ENCODE assay signal across 8 cellular contexts in the genomic region with DNA sequence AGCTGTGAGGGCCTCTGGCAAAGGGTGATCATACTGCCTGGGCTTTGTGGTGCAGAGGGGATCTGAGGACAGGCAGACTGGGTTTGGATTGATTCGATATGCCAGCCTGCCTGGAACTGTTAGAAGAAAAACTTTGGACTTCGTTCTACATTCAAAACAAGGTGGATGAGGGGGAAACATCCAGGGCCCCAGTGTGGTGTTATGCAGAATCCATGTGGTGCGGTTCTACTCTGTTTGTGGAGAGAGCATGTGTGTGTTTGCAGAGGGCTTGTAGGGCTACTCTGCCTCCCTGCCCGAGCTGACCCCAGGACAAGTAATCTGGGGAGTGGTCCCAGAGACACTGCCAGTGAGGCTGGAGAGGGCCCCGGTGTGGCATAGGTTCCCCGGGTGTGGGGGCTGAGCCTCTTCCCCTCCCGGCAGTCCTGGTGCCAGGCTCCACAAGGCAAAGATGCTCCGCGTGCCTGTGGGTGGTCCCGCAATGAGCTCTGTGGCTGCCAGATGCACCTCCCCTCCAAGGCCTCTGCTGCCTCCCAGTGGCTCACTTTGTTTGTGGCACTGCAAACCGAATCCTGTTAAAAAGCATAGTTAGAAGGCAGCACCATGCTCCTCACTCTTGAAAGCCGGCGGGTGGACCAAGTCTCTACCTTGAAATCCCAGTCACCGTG. TPM values are rescaled to one million over a fixed set of nuclear protein-coding genes. Genes with fewer than 3 reads are reported as not detected.
DNase-seq lines count a peak whose midpoint lies in the region; ATAC-seq and TF ChIP-seq lines count a peak whose summit lies in the region.

No MANE protein-coding gene starts in this region.

- no peak overlapping the region for H3K9ac ChIP-seq in SU-DHL-6 (ENCODE audit: low read length)

- H2AFZ ChIP-seq in SU-DHL-6 (ENCODE audit: low read depth, low read length, severe bottlenecking), result no peak overlapping the region

- H3K27ac ChIP-seq in SU-DHL-6 (ENCODE audit: low read depth, low read length) (no peak overlapping the region), breast epithelium (no peak overlapping the region), spleen (no peak overlapping the region)

- H3K9me3 ChIP-seq in SU-DHL-6 (ENCODE audit: insufficient read depth, low read length) (no peaks in the 10 kb centered on the region), breast epithelium (no peaks in the 10 kb centered on the region), spleen (no peaks in the 10 kb centered on the region)

- H3K4me3 ChIP-seq in SU-DHL-6 (ENCODE audit: insufficient read depth, low read length, poor library complexity, severe bottlenecking), result no peak overlapping the region
- no peak overlapping the region for H3K4me3 ChIP-seq in breast epithelium
- H3K4me3 ChIP-seq in spleen, result no peak overlapping the region

- no peaks in the 10 kb centered on the region for H3F3A ChIP-seq in SU-DHL-6 (ENCODE audit: insufficient read depth)

- peak; percentile 80 for TF ChIP-seq CTCF in SU-DHL-6 (IDR thresholded peaks at IDR 0.05; ENCODE audit: insufficient read depth, low read length, poor library complexity, severe bottlenecking)
- peak in 2 of 3 donors; percentile 37 to 52 for TF ChIP-seq CTCF in breast epithelium (IDR thresholded peaks at IDR 0.05)
- peak in 10 of 11 experiments; percentile 31 to 77 (median 64) for TF ChIP-seq CTCF in spleen (IDR thresholded peaks at IDR 0.05 in 8 of 11, conservative IDR thresholded peaks at IDR 0.05 in 3 of 11)

- H3K9me2 ChIP-seq in SU-DHL-6 (replicated peaks; ENCODE audit: insufficient read depth, low read length), result no peaks in the 10 kb centered on the region

- peak in 4 of 6 experiments; percentile 6 to 43 (median 17) for DNase-seq in stimulated activated naive CD4-positive, alpha-beta T cell (lab: John Stamatoyannopoulos, UW)
- DNase-seq in stimulated activated naive CD4-positive, alpha-beta T cell treated with Interleukin-2 at 50 U/mL for 16 hours (lab: John Stamatoyannopoulos, UW), result no peak
- peak; percentile 59 for DNase-seq in MV-4-11 (lab: John Stamatoyannopoulos, UW)
- peak; percentile 18 to 58 for DNase-seq in breast epithelium (ENCODE audit: low spot score in 2 of 2)
- DNase-seq in iris pigment epithelial cell (ENCODE audit: low read depth), result peak; percentile 75
- DNase-seq in spleen, result peak; percentile 82

- no peaks in the 10 kb centered on the region for H3K27me3 ChIP-seq in SU-DHL-6 (ENCODE audit: low read length)
- no peaks in the 10 kb centered on the region for H3K27me3 ChIP-seq in breast epithelium
- H3K27me3 ChIP-seq in spleen (replicated peaks in 1 of 7), result peaks cover 0 to 13% (median 0%) of the 10 kb centered on the region in 7 donors

- WGBS in spleen, 5 donors, result 25 to 42% (median 28%) methylated on average over 9 to 14 of the region's 14 CpGs

- no peak overlapping the region for H3K4me2 ChIP-seq in SU-DHL-6 (ENCODE audit: low read depth, low read length, poor library complexity, severe bottlenecking)

- H3K36me3 ChIP-seq in SU-DHL-6 (ENCODE audit: low read length), result no peaks in the 10 kb centered on the region
- H3K36me3 ChIP-seq in breast epithelium, result no peaks in the 10 kb centered on the region
- H3K36me3 ChIP-seq in spleen, result no peaks in the 10 kb centered on the region

- H3K4me1 ChIP-seq in breast epithelium, result no peaks in the 10 kb centered on the region
- H3K4me1 ChIP-seq in spleen, result peaks cover 0 to 13% (median 4%) of the 10 kb centered on the region in 6 donors

- no peaks in the 10 kb centered on the region for H3K79me2 ChIP-seq in SU-DHL-6 (ENCODE audit: insufficient read depth, low read length)

- H4K20me1 ChIP-seq in SU-DHL-6 (ENCODE audit: low read depth, low read length), result no peaks in the 10 kb centered on the region

- ATAC-seq in HG02973 (IDR thresholded peaks at IDR 0.05; ENCODE audit: unreplicated experiment), result no peak

- intact Hi-C loops in breast epithelium (cut with DNase I; ENCODE audit: low total_unique reads), result no loop called here
- intact Hi-C loops in spleen (cut with DNase I; ENCODE audit: low total_unique reads), result loop anchor here (10.0 kb wide), 1 partner anchor 107 kb away; a partner anchor contains a TSS

- TF ChIP-seq POLR2A in breast epithelium (IDR thresholded peaks at IDR 0.05) (no peak), spleen (IDR thresholded peaks at IDR 0.05) (no peak)

RNA-seq across cellular contexts. Expression of a gene that starts 22.3 kb away (rescaled TPM):
- total RNA-seq in breast epithelium, result 10 to 100 TPM; 31.8 to 34.0 (median 33.3) TPM
- total RNA-seq in spleen, result 10 to 100 TPM; 47.5 to 91.7 (median 59.4) TPM
- polyA plus RNA-seq in spleen, result 10 to 100 TPM; 21.7 to 42.4 (median 40.1) TPM
